In the genomic region with DNA sequence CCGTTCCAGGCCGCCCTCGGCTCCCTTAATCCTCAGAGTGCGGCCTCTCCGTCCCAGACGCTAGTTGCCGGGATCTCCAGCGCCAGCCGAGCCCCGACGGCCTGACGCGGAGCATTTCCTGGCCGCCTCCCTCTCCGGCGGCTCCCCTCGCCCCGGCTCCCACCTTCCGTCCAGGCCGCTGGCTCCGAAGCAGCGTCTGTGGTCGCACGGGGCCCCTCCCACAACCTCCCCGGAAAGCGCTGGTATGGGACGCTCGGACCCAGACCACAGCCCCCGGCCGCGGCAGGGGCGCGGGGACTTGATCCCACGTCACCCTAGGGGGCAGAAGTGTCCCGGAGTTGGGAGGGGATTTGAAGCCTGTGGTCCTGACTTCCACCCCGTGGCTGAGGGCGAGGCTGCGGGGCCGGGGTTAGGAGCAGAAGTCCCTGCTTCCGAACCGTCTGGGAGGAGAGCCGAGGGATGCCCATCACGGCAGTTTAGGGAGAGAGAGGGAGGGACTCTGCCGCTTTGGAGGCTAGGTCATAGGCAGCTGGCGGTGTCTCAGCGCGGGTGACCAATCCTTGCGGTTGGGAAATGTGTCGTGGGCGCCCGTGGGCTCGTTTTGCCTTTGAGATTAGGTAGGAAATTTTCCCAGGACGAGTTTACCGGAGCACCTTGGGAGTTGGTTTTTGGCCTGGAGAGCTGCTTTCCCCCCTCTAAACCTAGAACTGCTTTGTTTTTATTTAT, we compare ENCODE assay signal across 8 cellular contexts. TPM values are rescaled to one million over a fixed set of nuclear protein-coding genes. Genes with fewer than 3 reads are reported as not detected.
DNase-seq lines count a peak whose midpoint lies in the region; ATAC-seq, FAIRE-seq and TF ChIP-seq lines count a peak whose summit lies in the region.
"Not testable (repeated sequence)": the region's sequence is repeated elsewhere in the genome, so short reads cannot be mapped to it uniquely, and the experiment has no call there.

No MANE protein-coding gene starts in this region.

- H3K4me1 ChIP-seq in endothelial cell of umbilical vein (ENCODE audit: control insufficient read depth, extremely low read depth, insufficient read depth, low read length) = not testable (repeated sequence)

- POLR2A ChIA-PET in endothelial cell of umbilical vein (lab: Charles Lee) = interaction anchor here (0.8 kb wide), 1 partner anchor 9 kb away, joined by 4 read pairs; no protein-coding TSS in a partner anchor

- peak overlapping the region; percentile 84 for H3K4me2 ChIP-seq in endothelial cell of umbilical vein (ENCODE audit: insufficient read depth, low read length)

- DNase-seq in C1 segment of cervical spinal cord (lab: John Stamatoyannopoulos, UW) = peak in 8 of 14 donors; percentile 7 to 68 (median 41)
- peak; percentile 30 for DNase-seq in NOMO-1 treated with DMSO at 0.1 percent for 48 hours (lab: John Stamatoyannopoulos, UW; ENCODE audit: unreplicated experiment)
- DNase-seq in activated CD8-positive, alpha-beta memory T cell treated with anti-CD3 and anti-CD28 coated beads, Interleukin-2, amount 50 U/mL, for 48 hours = peak; percentile 76
- peak; percentile 57 for DNase-seq in endothelial cell of umbilical vein (ENCODE audit: low read depth, low spot score)
- peak; percentile 50 for DNase-seq in medulla oblongata (ENCODE audit: extremely low spot score)
- DNase-seq in stimulated activated CD4-positive, alpha-beta T cell treated with anti-CD3 and anti-CD28 coated beads, Interleukin-4, amount 100 ng/mL, for 24 hours = peak; percentile 40

- H4K20me1 ChIP-seq in endothelial cell of umbilical vein (replicated peaks; ENCODE audit: control insufficient read depth, extremely low read depth, insufficient read depth, low read length) = not testable (repeated sequence)

- TF ChIP-seq POLR2A in endothelial cell of umbilical vein (IDR thresholded peaks at IDR 0.05; ENCODE audit: low read depth, low read length) = not testable (repeated sequence)

- CTCF ChIA-PET in endothelial cell of umbilical vein (lab: Charles Lee) = interaction anchor here (0.9 kb wide), 1 partner anchor 65 kb away, joined by 3 read pairs; no protein-coding TSS in a partner anchor

- peak overlapping the region; percentile 54 to 99 (median 82) for H3K4me3 ChIP-seq in endothelial cell of umbilical vein (replicated peaks in 1 of 3; ENCODE audit: insufficient read depth in 1 of 3, low read depth in 1 of 3, low read length in 3 of 3)

- H3K27me3 ChIP-seq in endothelial cell of umbilical vein (ENCODE audit: control insufficient read depth in 2 of 2, insufficient read depth in 2 of 2, low read length in 2 of 2) = not testable (repeated sequence)

- H3K79me2 ChIP-seq in endothelial cell of umbilical vein (ENCODE audit: control insufficient read depth, insufficient read depth, low read length) = peaks cover 49% of the 10 kb centered on the region

- intact Hi-C loops in endothelial cell of umbilical vein (cut with micrococcal nuclease) = loop anchor here (1.0 to 5.0 kb wide), 3 partner anchors 59 to 256 kb away; a partner anchor contains a TSS

- peak overlapping the region; percentile 81 for H2AFZ ChIP-seq in endothelial cell of umbilical vein (ENCODE audit: low read depth, low read length)

- FAIRE-seq in endothelial cell of umbilical vein (lab: Jason Lieb, UNC) = peak; percentile 63

- not testable (repeated sequence) for H3K36me3 ChIP-seq in endothelial cell of umbilical vein (ENCODE audit: control insufficient read depth in 2 of 2, extremely low read depth in 1 of 2, insufficient read depth in 2 of 2, low read length in 2 of 2)

- not testable (repeated sequence) for H3K9me1 ChIP-seq in endothelial cell of umbilical vein (replicated peaks; ENCODE audit: control insufficient read depth, extremely low read depth, insufficient read depth, low read length)

- dilution Hi-C loops in endothelial cell of umbilical vein (cut with MboI; ENCODE audit: extremely low pct_ligation_motif_present, low sequenced_read_pairs) = not testable (repeated sequence)

- peak overlapping the region; percentile 83 for H3K27ac ChIP-seq in endothelial cell of umbilical vein (ENCODE audit: insufficient read depth, low read depth, low read length)

- TSS peak; percentile 45 for BruUV-seq in endothelial cell of umbilical vein (replicated peaks; lab: Mats Ljungman, UMichigan)

- H3K9me3 ChIP-seq in endothelial cell of umbilical vein (replicated peaks; ENCODE audit: control insufficient read depth, insufficient read depth, low read length) = not testable (repeated sequence)

- H3K9ac ChIP-seq in endothelial cell of umbilical vein (replicated peaks; ENCODE audit: extremely low read depth, insufficient read depth, low read length) = peak overlapping the region; percentile 87

- peak; percentile 43 for ATAC-seq in GM19395 (IDR thresholded peaks at IDR 0.05; ENCODE audit: unreplicated experiment)
- peak; percentile 26 for ATAC-seq in HG03280 (IDR thresholded peaks at IDR 0.05; ENCODE audit: unreplicated experiment)

- TF ChIP-seq CTCF in endothelial cell of umbilical vein (IDR thresholded peaks at IDR 0.05; ENCODE audit: extremely low read depth in 1 of 2, insufficient read depth in 1 of 2, low read depth in 1 of 2, low read length in 2 of 2) = not testable (repeated sequence)

RNA-seq across cellular contexts. Expression of a gene that starts 0.6 kb away (rescaled TPM):
- 14.4 and 15.5 TPM in 2 replicates for total RNA-seq in endothelial cell of umbilical vein
- 11.0 and 11.6 TPM in 2 replicates for polyA plus RNA-seq in endothelial cell of umbilical vein
- polyA plus RNA-seq in endothelial cell of umbilical vein (2011; cell fraction: cytosol; rRNA removed) = 11.4 and 14.6 TPM in 2 replicates
- 22.5 and 25.8 TPM in 2 replicates for polyA plus RNA-seq in endothelial cell of umbilical vein (2011; cell fraction: nucleus; rRNA removed)
- polyA plus RNA-seq in endothelial cell of umbilical vein (2012) = 12.6 and 14.2 TPM in 2 replicates
- 36.9 and 43.0 TPM in 2 replicates for polyA minus RNA-seq in endothelial cell of umbilical vein
- polyA minus RNA-seq in endothelial cell of umbilical vein (2011; cell fraction: cytosol; rRNA and poly(A)+ RNA removed) = 14.2 TPM
- 12.0 and 17.1 TPM in 2 replicates for polyA minus RNA-seq in endothelial cell of umbilical vein (2011; cell fraction: nucleus; rRNA and poly(A)+ RNA removed)

Comparison
In these comparisons a context has a peak if more than half of its experiments do, and no peak if none do; other contexts are left out.
1. Peak in every context shown above with its lines: DNase-seq, ATAC-seq, H3K4me3 ChIP-seq and H3K27ac ChIP-seq.